ENCODE assay signal across 8 cellular contexts in genomic region chr2:195656131-195656858, GRCh38. TPM values are rescaled to one million over a fixed set of nuclear protein-coding genes. Genes with fewer than 3 reads are reported as not detected.
A peak's percentile ranks its signal among the peaks of the same experiment; 100 is the strongest.
DNase-seq lines count a peak whose midpoint lies in the region; ATAC-seq and TF ChIP-seq lines count a peak whose summit lies in the region.

No MANE protein-coding gene starts in this region.

- peak overlapping the region; percentile 97 for H3K27ac Mint-ChIP-seq in activated CD4-positive, alpha-beta T cell treated with anti-CD3 and anti-CD28 coated beads, Interleukin-2, amount 10 ng/mL, durations not matched to agents 24 days and 14 days

- peak overlapping the region; percentile 68 for H3K9ac ChIP-seq in skeletal muscle satellite cell (ENCODE audit: low read depth, low read length)

- H3K4me1 Mint-ChIP-seq in activated CD4-positive, alpha-beta T cell treated with anti-CD3 and anti-CD28 coated beads, Interleukin-2, amount 10 ng/mL, durations not matched to agents 24 days and 14 days: peaks cover 15% of the 10 kb centered on the region

- no peaks in the 10 kb centered on the region for H3K9me3 ChIP-seq in skeletal muscle satellite cell (replicated peaks; ENCODE audit: low read length)

- peak overlapping the region; percentile 75 for H3K4me2 ChIP-seq in skeletal muscle satellite cell (ENCODE audit: low read length)

- peaks cover 27% of the 10 kb centered on the region for H3K36me3 Mint-ChIP-seq in activated CD4-positive, alpha-beta T cell treated with anti-CD3 and anti-CD28 coated beads, Interleukin-2, amount 10 ng/mL, durations not matched to agents 24 days and 14 days (ENCODE audit: low read depth)

- no peaks in the 10 kb centered on the region for H3K9me3 Mint-ChIP-seq in activated CD4-positive, alpha-beta T cell treated with anti-CD3 and anti-CD28 coated beads, Interleukin-2, amount 10 ng/mL, durations not matched to agents 24 days and 14 days

- DNase-seq in activated CD4-positive, alpha-beta T cell treated with anti-CD3 and anti-CD28 coated beads, Interleukin-2, amount 10 ng/mL, durations not matched to agents 24 days and 14 days: peak; percentile 59
- DNase-seq in activated CD4-positive, alpha-beta T cell treated with anti-CD3 and anti-CD28 coated beads, Interleukin-2, amount 50 U/mL, for 4 hours: no peak
- DNase-seq in fibroblast of villous mesenchyme (ENCODE audit: low read depth) (no peak), NCI-H226 (no peak)

- intact Hi-C loops in activated CD4-positive, alpha-beta T cell treated with anti-CD3 and anti-CD28 coated beads, Interleukin-2, amount 10 ng/mL, durations not matched to agents 24 days and 14 days (cut with micrococcal nuclease): loop anchor here (2.0 to 10.0 kb wide), 6 partner anchors 44 to 679 kb away; partner anchors contain the start of gene STK17B

- H3K4me1 ChIP-seq in skeletal muscle satellite cell (ENCODE audit: control insufficient read depth, insufficient read depth, low read length): peaks cover 12% of the 10 kb centered on the region

- H3K4me3 ChIP-seq in fibroblast of villous mesenchyme (ENCODE audit: low read depth, low read length): peak overlapping the region; percentile 14
- peak overlapping the region; percentile 60 for H3K4me3 ChIP-seq in skeletal muscle satellite cell (ENCODE audit: low read length)

- no peaks in the 10 kb centered on the region for H3K27me3 Mint-ChIP-seq in activated CD4-positive, alpha-beta T cell treated with anti-CD3 and anti-CD28 coated beads, Interleukin-2, amount 10 ng/mL, durations not matched to agents 24 days and 14 days

- no peak for ATAC-seq in SK-N-SH treated with all-trans-retinoic acid at 6 μM for 48 hours
- no peak for ATAC-seq in GM19467 (IDR thresholded peaks at IDR 0.05; ENCODE audit: unreplicated experiment)
- ATAC-seq in GM19395 (IDR thresholded peaks at IDR 0.05; ENCODE audit: unreplicated experiment): no peak

- no peaks in the 10 kb centered on the region for H3K36me3 ChIP-seq in skeletal muscle satellite cell (ENCODE audit: insufficient read depth, low read length)

- H3K27me3 ChIP-seq in skeletal muscle satellite cell (ENCODE audit: control insufficient read depth, insufficient read depth, low read length): no peaks in the 10 kb centered on the region

- TF ChIP-seq CTCF in fibroblast of villous mesenchyme (IDR thresholded peaks at IDR 0.05; ENCODE audit: insufficient read depth, low read depth, low read length): no peak

- H3K4me3 Mint-ChIP-seq in activated CD4-positive, alpha-beta T cell treated with anti-CD3 and anti-CD28 coated beads, Interleukin-2, amount 10 ng/mL, durations not matched to agents 24 days and 14 days: peak overlapping the region; percentile 86

TF ChIP-seq in SK-N-SH treated with all-trans-retinoic acid at 6 μM for 48 hours, 23 proteins besides CTCF, POLR2A, EP300 and RAD21:
- TF ChIP-seq PATZ1 (CRISPR knock-in tag; IDR thresholded peaks at IDR 0.05; ENCODE audit: borderline replicate concordance): no peak
- TF ChIP-seq CSDC2 (CRISPR knock-in tag; IDR thresholded peaks at IDR 0.05): 0 out of 2 replicates have a peak, but pooled peaks have one; percentile 47

RNA-seq across cellular contexts. Expression of gene SLC39A10, which starts 0.7 kb away (rescaled TPM):
- total RNA-seq in activated CD4-positive, alpha-beta T cell treated with anti-CD3 and anti-CD28 coated beads, Interleukin-2, amount 10 ng/mL, durations not matched to agents 24 days and 14 days: 33.4 and 37.1 TPM in 2 replicates
- total RNA-seq in fibroblast of villous mesenchyme: 36.1 and 73.8 TPM in 2 replicates
- 20.8 and 27.4 TPM in 2 replicates for total RNA-seq in skeletal muscle satellite cell (2012; rRNA removed)
